In the genomic region with DNA sequence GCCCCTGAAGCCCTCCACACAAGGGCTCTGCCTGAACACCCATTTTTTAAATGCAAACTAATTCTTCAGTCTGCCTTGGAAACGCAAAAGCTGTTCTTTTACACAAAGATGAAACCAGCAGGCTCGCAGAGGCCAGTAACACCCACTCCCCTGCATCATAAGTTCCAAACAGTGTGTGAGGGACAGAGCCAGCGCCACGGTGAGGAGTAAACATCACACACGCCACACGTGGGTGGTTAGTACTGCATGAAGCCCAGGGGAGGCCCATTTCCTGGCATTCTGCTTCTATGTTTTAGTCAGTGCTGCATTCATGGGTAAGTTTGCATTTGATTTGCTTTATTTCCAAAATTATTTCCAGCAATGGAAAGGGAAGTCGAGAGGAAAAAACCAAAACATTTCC, we compare ENCODE assay signal across 16 cellular contexts.
DNase-seq lines count a peak whose midpoint lies in the region; ATAC-seq and TF ChIP-seq lines count a peak whose summit lies in the region.
"Had no signal": no experiment of that assay in that cellular context is flagged by ENCODE, and none has a peak within 500 bp of the region (broad histone marks: within the 10 kb centered on the region; RNA-seq: fewer than 3 reads in every experiment).

No MANE protein-coding gene starts in this region.

- no peak overlapping the region for H3K4me3 Mint-ChIP-seq in activated CD4-positive, alpha-beta T cell treated with anti-CD3 and anti-CD28 coated beads, Interleukin-2, amount 10 ng/mL, durations not matched to agents 7 days and 5 days

- no TSS peak for BruUV-seq in PC-3 (replicated peaks; lab: Mats Ljungman, UMichigan)

- H3F3A ChIP-seq in PC-3 (ENCODE audit: low read length, unreplicated experiment), result no peaks in the 10 kb centered on the region

- H3K4me3 ChIP-seq in HEK293 (ENCODE audit: low read depth, low read length) (no peak overlapping the region), choroid plexus epithelial cell (ENCODE audit: low read depth, low read length) (no peak overlapping the region), PC-3 (ENCODE audit: low read length) (no peak overlapping the region)
- H3K4me3 ChIP-seq: adrenal gland, heart right ventricle, thoracic aorta had no signal

- intact Hi-C loops in posterior vena cava (cut with DNase I) (no loop called here), PC-3 (cut with micrococcal nuclease) (no loop called here)

- no peak overlapping the region for H2AFZ ChIP-seq in PC-3 (ENCODE audit: low read length)

- H3K36me3 ChIP-seq in HEK293 (ENCODE audit: control insufficient read depth in 2 of 2, insufficient read depth in 1 of 2, low read length in 2 of 2), result no peaks in the 10 kb centered on the region
- no peaks in the 10 kb centered on the region for H3K36me3 ChIP-seq in PC-3 (ENCODE audit: low read depth, low read length)
- H3K36me3 ChIP-seq: adrenal gland, heart right ventricle, thoracic aorta had no signal

- peaks cover 2% of the 10 kb centered on the region for H3K4me1 Mint-ChIP-seq in activated CD4-positive, alpha-beta T cell treated with anti-CD3 and anti-CD28 coated beads, Interleukin-2, amount 10 ng/mL, durations not matched to agents 7 days and 5 days

- no peaks in the 10 kb centered on the region for H3K9me3 ChIP-seq in HEK293 (ENCODE audit: control insufficient read depth, insufficient read depth, low read depth, low read length)
- no peaks in the 10 kb centered on the region for H3K9me3 ChIP-seq in PC-3 (ENCODE audit: low read length)
- H3K9me3 ChIP-seq: adrenal gland, thoracic aorta had no signal

- CTCF ChIA-PET in activated CD4-positive, alpha-beta T cell treated with anti-CD3 and anti-CD28 coated beads, Interleukin-2, amount 10 ng/mL, durations not matched to agents 7 days and 5 days (lab: Charles Lee), result no interaction called here
- CTCF ChIA-PET in HEK293 (lab: Yijun Ruan, JAX), result interaction anchor here (0.6 to 1.2 kb wide), 2 partner anchors 44 to 60 kb away, joined by 3 read pairs; no protein-coding TSS in a partner anchor
- CTCF ChIA-PET in PC-3 (lab: Charles Lee), result no interaction called here

- H3K27me3 ChIP-seq in PC-3 (ENCODE audit: low read length), result peaks cover 71% of the 10 kb centered on the region
- H3K27me3 ChIP-seq: adrenal gland had no signal

- H3K9me3 Mint-ChIP-seq in activated CD4-positive, alpha-beta T cell treated with anti-CD3 and anti-CD28 coated beads, Interleukin-2, amount 10 ng/mL, durations not matched to agents 7 days and 5 days, result peaks cover 2% of the 10 kb centered on the region

- POLR2A ChIA-PET in activated CD4-positive, alpha-beta T cell treated with anti-CD3 and anti-CD28 coated beads, Interleukin-2, amount 10 ng/mL, durations not matched to agents 7 days and 5 days (lab: Charles Lee), result no interaction called here
- POLR2A ChIA-PET in HEK293 (lab: Yijun Ruan, JAX), result no interaction called here
- POLR2A ChIA-PET in PC-3 (lab: Charles Lee; ENCODE audit: unreplicated experiment), result no interaction called here

- TF ChIP-seq CTCF in HEK293 (tag by site-specific recombination; IDR thresholded peaks at IDR 0.05) (no peak), choroid plexus epithelial cell (conservative IDR thresholded peaks at IDR 0.05; ENCODE audit: low read depth, low read length) (no peak), PC-3 (conservative IDR thresholded peaks at IDR 0.05; ENCODE audit: low read depth, low read length) (no peak)

- H3K9ac ChIP-seq in PC-3 (ENCODE audit: low read length), result no peak overlapping the region

- H3K27me3 Mint-ChIP-seq in activated CD4-positive, alpha-beta T cell treated with anti-CD3 and anti-CD28 coated beads, Interleukin-2, amount 10 ng/mL, durations not matched to agents 7 days and 5 days, result no peaks in the 10 kb centered on the region

- DNase-seq in activated CD4-positive, alpha-beta T cell treated with anti-CD3 and anti-CD28 coated beads, Interleukin-2, amount 50 U/mL, for 48 hours, result peak; percentile 9 to 24
- DNase-seq in activated CD4-positive, alpha-beta T cell treated with anti-CD3 and anti-CD28 coated beads, Interleukin-2, amount 10 ng/mL, durations not matched to agents 7 days and 5 days, result no peak
- peak; percentile 24 for DNase-seq in choroid plexus epithelial cell (ENCODE audit: low read depth)
- peak; percentile 17 to 33 for DNase-seq in stimulated activated CD4-positive, alpha-beta T cell treated with anti-CD3 and anti-CD28 coated beads, Interleukin-4, amount 100 ng/mL, for 48 hours (ENCODE audit: low read depth in 2 of 2)
- no peak for DNase-seq in posterior vena cava (ENCODE audit: low spot score)
- no peak for DNase-seq in 8988T
- DNase-seq in PC-3, result no peak
- DNase-seq: adrenal gland, kidney glomerular epithelial cell, MM.1S, NCI-H2029 treated with DMSO at 0.1 percent for 48 hours, RPMI8226 had no signal

- no peaks in the 10 kb centered on the region for H3K9me2 ChIP-seq in PC-3 (replicated peaks; ENCODE audit: low read length)

- H3K27ac Mint-ChIP-seq in activated CD4-positive, alpha-beta T cell treated with anti-CD3 and anti-CD28 coated beads, Interleukin-2, amount 10 ng/mL, durations not matched to agents 7 days and 5 days, result no peak overlapping the region

- ATAC-seq in PC-3, result no peak

- H3K27ac ChIP-seq in HEK293 (ENCODE audit: extremely low read depth, low read depth, low read length), result no peak overlapping the region
- no peak overlapping the region for H3K27ac ChIP-seq in PC-3 (ENCODE audit: low read length)
- H3K27ac ChIP-seq: adrenal gland, epithelial cell of prostate, heart right ventricle, thoracic aorta had no signal

- no peaks in the 10 kb centered on the region for H3K79me2 ChIP-seq in PC-3 (ENCODE audit: low read length)

- H4K20me1 ChIP-seq in PC-3 (ENCODE audit: low read length), result no peaks in the 10 kb centered on the region

- H3K36me3 Mint-ChIP-seq in activated CD4-positive, alpha-beta T cell treated with anti-CD3 and anti-CD28 coated beads, Interleukin-2, amount 10 ng/mL, durations not matched to agents 7 days and 5 days (ENCODE audit: low read depth), result no peaks in the 10 kb centered on the region

- no peaks in the 10 kb centered on the region for H3K4me1 ChIP-seq in HEK293 (ENCODE audit: control insufficient read depth, insufficient read depth, low read length)
- H3K4me1 ChIP-seq in PC-3 (ENCODE audit: insufficient read depth, low read length), result no peaks in the 10 kb centered on the region
- H3K4me1 ChIP-seq: adrenal gland, heart right ventricle had no signal

- H3K4me2 ChIP-seq in PC-3 (ENCODE audit: low read length), result no peak overlapping the region

TF ChIP-seq in HEK293, 187 proteins besides CTCF, POLR2A, EP300 and RAD21:
- TF ChIP-seq, protein P1, sequence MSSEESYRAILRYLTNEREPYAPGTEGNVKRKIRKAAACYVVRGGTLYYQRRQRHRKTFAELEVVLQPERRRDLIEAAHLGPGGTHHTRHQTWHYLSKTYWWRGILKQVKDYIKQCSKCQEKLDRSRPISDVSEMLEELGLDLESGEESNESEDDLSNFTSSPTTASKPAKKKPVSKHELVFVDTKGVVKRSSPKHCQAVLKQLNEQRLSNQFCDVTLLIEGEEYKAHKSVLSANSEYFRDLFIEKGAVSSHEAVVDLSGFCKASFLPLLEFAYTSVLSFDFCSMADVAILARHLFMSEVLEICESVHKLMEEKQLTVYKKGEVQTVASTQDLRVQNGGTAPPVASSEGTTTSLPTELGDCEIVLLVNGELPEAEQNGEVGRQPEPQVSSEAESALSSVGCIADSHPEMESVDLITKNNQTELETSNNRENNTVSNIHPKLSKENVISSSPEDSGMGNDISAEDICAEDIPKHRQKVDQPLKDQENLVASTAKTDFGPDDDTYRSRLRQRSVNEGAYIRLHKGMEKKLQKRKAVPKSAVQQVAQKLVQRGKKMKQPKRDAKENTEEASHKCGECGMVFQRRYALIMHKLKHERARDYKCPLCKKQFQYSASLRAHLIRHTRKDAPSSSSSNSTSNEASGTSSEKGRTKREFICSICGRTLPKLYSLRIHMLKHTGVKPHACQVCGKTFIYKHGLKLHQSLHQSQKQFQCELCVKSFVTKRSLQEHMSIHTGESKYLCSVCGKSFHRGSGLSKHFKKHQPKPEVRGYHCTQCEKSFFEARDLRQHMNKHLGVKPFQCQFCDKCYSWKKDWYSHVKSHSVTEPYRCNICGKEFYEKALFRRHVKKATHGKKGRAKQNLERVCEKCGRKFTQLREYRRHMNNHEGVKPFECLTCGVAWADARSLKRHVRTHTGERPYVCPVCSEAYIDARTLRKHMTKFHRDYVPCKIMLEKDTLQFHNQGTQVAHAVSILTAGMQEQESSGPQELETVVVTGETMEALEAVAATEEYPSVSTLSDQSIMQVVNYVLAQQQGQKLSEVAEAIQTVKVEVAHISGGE (tag by site-specific recombination; conservative IDR thresholded peaks at IDR 0.05; ENCODE audit: low read depth), result no peak
- TF ChIP-seq EGR2 (tag by site-specific recombination; IDR thresholded peaks at IDR 0.05; ENCODE audit: low read depth) (0 out of 2 replicates have a peak, but pooled peaks have one; percentile 22), ZFHX2 (tag by site-specific recombination; conservative IDR thresholded peaks at IDR 0.05) (peak; percentile 42)

Comparison
In these comparisons a context has a peak if more than half of its experiments do, and no peak if none do; other contexts are left out.
1. DNase-seq: peak in activated CD4-positive, alpha-beta T cell treated with anti-CD3 and anti-CD28 coated beads, Interleukin-2, amount 50 U/mL, for 48 hours (2 of 2), choroid plexus epithelial cell (single experiment) and stimulated activated CD4-positive, alpha-beta T cell treated with anti-CD3 and anti-CD28 coated beads, Interleukin-4, amount 100 ng/mL, for 48 hours (2 of 2); none in activated CD4-positive, alpha-beta T cell treated with anti-CD3 and anti-CD28 coated beads, Interleukin-2, amount 10 ng/mL, durations not matched to agents 7 days and 5 days (single experiment), posterior vena cava (single experiment), 8988T (single experiment) and PC-3 (single experiment).